In the genomic region with DNA sequence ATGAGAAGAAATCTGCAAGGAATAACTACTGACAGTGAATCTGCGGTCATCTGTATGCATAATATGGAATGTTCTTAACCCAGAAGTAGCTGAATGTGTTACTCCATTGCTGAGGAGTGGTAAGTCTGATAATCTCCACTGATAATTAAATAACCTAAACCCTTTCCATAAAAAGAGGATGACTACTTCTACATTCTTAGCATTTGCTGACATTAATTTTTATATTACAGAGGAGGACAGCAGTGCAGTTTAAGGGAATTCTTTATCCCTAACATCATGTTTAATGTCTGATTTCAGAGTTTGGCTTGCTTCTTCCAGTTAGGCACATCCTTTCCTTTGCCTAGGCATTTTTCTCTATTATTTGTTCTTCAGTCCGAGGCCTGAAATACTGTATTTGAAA, we compare ENCODE assay signal across 1 cellular context.
TF ChIP-seq lines count a peak whose summit lies in the region.

No MANE protein-coding gene starts in this region.

TF ChIP-seq in GM23338, 12 proteins besides CTCF, POLR2A, EP300 and RAD21 (continued from another document):
- TF ChIP-seq, protein P1, sequence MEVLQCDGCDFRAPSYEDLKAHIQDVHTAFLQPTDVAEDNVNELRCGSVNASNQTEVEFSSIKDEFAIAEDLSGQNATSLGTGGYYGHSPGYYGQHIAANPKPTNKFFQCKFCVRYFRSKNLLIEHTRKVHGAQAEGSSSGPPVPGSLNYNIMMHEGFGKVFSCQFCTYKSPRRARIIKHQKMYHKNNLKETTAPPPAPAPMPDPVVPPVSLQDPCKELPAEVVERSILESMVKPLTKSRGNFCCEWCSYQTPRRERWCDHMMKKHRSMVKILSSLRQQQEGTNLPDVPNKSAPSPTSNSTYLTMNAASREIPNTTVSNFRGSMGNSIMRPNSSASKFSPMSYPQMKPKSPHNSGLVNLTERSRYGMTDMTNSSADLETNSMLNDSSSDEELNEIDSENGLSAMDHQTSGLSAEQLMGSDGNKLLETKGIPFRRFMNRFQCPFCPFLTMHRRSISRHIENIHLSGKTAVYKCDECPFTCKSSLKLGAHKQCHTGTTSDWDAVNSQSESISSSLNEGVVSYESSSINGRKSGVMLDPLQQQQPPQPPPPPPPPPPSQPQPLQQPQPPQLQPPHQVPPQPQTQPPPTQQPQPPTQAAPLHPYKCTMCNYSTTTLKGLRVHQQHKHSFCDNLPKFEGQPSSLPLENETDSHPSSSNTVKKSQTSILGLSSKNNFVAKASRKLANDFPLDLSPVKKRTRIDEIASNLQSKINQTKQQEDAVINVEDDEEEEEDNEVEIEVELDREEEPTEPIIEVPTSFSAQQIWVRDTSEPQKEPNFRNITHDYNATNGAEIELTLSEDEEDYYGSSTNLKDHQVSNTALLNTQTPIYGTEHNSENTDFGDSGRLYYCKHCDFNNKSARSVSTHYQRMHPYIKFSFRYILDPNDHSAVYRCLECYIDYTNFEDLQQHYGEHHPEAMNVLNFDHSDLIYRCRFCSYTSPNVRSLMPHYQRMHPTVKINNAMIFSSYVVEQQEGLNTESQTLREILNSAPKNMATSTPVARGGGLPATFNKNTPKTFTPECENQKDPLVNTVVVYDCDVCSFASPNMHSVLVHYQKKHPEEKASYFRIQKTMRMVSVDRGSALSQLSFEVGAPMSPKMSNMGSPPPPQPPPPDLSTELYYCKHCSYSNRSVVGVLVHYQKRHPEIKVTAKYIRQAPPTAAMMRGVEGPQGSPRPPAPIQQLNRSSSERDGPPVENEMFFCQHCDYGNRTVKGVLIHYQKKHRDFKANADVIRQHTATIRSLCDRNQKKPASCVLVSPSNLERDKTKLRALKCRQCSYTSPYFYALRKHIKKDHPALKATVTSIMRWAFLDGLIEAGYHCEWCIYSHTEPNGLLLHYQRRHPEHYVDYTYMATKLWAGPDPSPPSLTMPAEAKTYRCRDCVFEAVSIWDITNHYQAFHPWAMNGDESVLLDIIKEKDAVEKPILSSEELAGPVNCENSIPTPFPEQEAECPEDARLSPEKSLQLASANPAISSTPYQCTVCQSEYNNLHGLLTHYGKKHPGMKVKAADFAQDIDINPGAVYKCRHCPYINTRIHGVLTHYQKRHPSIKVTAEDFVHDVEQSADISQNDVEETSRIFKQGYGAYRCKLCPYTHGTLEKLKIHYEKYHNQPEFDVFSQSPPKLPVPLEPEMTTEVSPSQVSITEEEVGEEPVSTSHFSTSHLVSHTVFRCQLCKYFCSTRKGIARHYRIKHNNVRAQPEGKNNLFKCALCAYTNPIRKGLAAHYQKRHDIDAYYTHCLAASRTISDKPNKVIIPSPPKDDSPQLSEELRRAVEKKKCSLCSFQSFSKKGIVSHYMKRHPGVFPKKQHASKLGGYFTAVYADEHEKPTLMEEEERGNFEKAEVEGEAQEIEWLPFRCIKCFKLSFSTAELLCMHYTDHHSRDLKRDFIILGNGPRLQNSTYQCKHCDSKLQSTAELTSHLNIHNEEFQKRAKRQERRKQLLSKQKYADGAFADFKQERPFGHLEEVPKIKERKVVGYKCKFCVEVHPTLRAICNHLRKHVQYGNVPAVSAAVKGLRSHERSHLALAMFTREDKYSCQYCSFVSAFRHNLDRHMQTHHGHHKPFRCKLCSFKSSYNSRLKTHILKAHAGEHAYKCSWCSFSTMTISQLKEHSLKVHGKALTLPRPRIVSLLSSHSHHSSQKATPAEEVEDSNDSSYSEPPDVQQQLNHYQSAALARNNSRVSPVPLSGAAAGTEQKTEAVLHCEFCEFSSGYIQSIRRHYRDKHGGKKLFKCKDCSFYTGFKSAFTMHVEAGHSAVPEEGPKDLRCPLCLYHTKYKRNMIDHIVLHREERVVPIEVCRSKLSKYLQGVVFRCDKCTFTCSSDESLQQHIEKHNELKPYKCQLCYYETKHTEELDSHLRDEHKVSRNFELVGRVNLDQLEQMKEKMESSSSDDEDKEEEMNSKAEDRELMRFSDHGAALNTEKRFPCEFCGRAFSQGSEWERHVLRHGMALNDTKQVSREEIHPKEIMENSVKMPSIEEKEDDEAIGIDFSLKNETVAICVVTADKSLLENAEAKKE (CRISPR knock-in tag; IDR thresholded peaks at IDR 0.05) = no peak
- TF ChIP-seq EZH2phosphoT487 (IDR thresholded peaks at IDR 0.05; ENCODE audit: unreplicated experiment) (no peak), EZH2 (IDR thresholded peaks at IDR 0.05; ENCODE audit: low read depth, unreplicated experiment) (no peak), NANOG (IDR thresholded peaks at IDR 0.05; ENCODE audit: borderline replicate concordance) (no peak), ZNF114 (CRISPR knock-in tag; IDR thresholded peaks at IDR 0.05) (no peak), POLR2AphosphoS5 (IDR thresholded peaks at IDR 0.05; ENCODE audit: low read depth) (no peak), ZNF331 (CRISPR knock-in tag; IDR thresholded peaks at IDR 0.05; ENCODE audit: low read depth) (no peak)
- TF ChIP-seq, protein P2, sequence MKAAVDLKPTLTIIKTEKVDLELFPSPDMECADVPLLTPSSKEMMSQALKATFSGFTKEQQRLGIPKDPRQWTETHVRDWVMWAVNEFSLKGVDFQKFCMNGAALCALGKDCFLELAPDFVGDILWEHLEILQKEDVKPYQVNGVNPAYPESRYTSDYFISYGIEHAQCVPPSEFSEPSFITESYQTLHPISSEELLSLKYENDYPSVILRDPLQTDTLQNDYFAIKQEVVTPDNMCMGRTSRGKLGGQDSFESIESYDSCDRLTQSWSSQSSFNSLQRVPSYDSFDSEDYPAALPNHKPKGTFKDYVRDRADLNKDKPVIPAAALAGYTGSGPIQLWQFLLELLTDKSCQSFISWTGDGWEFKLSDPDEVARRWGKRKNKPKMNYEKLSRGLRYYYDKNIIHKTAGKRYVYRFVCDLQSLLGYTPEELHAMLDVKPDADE (IDR thresholded peaks at IDR 0.05) = no peak
- TF ChIP-seq, protein P3, sequence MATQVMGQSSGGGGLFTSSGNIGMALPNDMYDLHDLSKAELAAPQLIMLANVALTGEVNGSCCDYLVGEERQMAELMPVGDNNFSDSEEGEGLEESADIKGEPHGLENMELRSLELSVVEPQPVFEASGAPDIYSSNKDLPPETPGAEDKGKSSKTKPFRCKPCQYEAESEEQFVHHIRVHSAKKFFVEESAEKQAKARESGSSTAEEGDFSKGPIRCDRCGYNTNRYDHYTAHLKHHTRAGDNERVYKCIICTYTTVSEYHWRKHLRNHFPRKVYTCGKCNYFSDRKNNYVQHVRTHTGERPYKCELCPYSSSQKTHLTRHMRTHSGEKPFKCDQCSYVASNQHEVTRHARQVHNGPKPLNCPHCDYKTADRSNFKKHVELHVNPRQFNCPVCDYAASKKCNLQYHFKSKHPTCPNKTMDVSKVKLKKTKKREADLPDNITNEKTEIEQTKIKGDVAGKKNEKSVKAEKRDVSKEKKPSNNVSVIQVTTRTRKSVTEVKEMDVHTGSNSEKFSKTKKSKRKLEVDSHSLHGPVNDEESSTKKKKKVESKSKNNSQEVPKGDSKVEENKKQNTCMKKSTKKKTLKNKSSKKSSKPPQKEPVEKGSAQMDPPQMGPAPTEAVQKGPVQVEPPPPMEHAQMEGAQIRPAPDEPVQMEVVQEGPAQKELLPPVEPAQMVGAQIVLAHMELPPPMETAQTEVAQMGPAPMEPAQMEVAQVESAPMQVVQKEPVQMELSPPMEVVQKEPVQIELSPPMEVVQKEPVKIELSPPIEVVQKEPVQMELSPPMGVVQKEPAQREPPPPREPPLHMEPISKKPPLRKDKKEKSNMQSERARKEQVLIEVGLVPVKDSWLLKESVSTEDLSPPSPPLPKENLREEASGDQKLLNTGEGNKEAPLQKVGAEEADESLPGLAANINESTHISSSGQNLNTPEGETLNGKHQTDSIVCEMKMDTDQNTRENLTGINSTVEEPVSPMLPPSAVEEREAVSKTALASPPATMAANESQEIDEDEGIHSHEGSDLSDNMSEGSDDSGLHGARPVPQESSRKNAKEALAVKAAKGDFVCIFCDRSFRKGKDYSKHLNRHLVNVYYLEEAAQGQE (IDR thresholded peaks at IDR 0.05; ENCODE audit: unreplicated experiment) = no peak
